Comparison of ENCODE assay signal across 12 cellular contexts in genomic region chrX:139429913-139430312, GRCh38.
DNase-seq lines count a peak whose midpoint lies in the region; ATAC-seq and TF ChIP-seq lines count a peak whose summit lies in the region.
"Had no signal": no experiment of that assay in that cellular context is flagged by ENCODE, and none has a peak within 500 bp of the region (broad histone marks: within the 10 kb centered on the region; RNA-seq: fewer than 3 reads in every experiment).

No MANE protein-coding gene starts in this region.

- H3K9me3 ChIP-seq in SK-N-SH (no peaks in the 10 kb centered on the region), thyroid gland (no peaks in the 10 kb centered on the region), testis (no peaks in the 10 kb centered on the region)
- H3K9me3 ChIP-seq: sigmoid colon had no signal

- no peak overlapping the region for H3K4me2 ChIP-seq in SK-N-SH

- no peak for TF ChIP-seq RAD21 in SK-N-SH (IDR thresholded peaks at IDR 0.05; ENCODE audit: low read length)

- intact Hi-C loops in thyroid gland (cut with DNase I): no loop called here
- intact Hi-C loops in testis (cut with DNase I; ENCODE audit: low total_unique reads): no loop called here

- H2AFZ ChIP-seq in SK-N-SH (ENCODE audit: low read depth): no peak overlapping the region

- no peaks in the 10 kb centered on the region for H3K79me2 ChIP-seq in SK-N-SH (ENCODE audit: insufficient read depth)

- TF ChIP-seq EP300 in SK-N-SH (IDR thresholded peaks at IDR 0.05; ENCODE audit: borderline replicate concordance in 1 of 2, low read depth in 1 of 2, low read length in 1 of 2): no peak

- no peaks in the 10 kb centered on the region for H3K36me3 ChIP-seq in SK-N-SH (replicated peaks in 1 of 2; ENCODE audit: control insufficient read depth in 1 of 2, insufficient read depth in 2 of 2, low read length in 1 of 2)
- no peaks in the 10 kb centered on the region for H3K36me3 ChIP-seq in thyroid gland
- H3K36me3 ChIP-seq in testis (ENCODE audit: low read depth, missing control alignments): no peaks in the 10 kb centered on the region
- H3K36me3 ChIP-seq: sigmoid colon had no signal

- H3K4me3 ChIP-seq in SK-N-SH (ENCODE audit: low read depth in 2 of 2, low read length in 1 of 2) (no peak overlapping the region), thyroid gland (replicated peaks in 1 of 3) (no peak overlapping the region), testis (no peak overlapping the region)
- H3K4me3 ChIP-seq: sigmoid colon had no signal

- H3K27ac Mint-ChIP-seq in glutamatergic neuron (ENCODE audit: unreplicated experiment): no peak overlapping the region

- H4K20me1 ChIP-seq in SK-N-SH (ENCODE audit: insufficient read depth): no peaks in the 10 kb centered on the region

- H3K9ac ChIP-seq in SK-N-SH: no peak overlapping the region

- H3K9me3 Mint-ChIP-seq in glutamatergic neuron (ENCODE audit: unreplicated experiment): no peaks in the 10 kb centered on the region

- H3K4me1 ChIP-seq in SK-N-SH (ENCODE audit: control insufficient read depth in 1 of 2, insufficient read depth in 2 of 2, low read depth in 1 of 2, low read length in 1 of 2) (no peaks in the 10 kb centered on the region), thyroid gland (no peaks in the 10 kb centered on the region), testis (no peaks in the 10 kb centered on the region)
- H3K4me1 ChIP-seq: sigmoid colon had no signal

- CTCF ChIA-PET in SK-N-SH (lab: Yijun Ruan, JAX): no interaction called here

- no peaks in the 10 kb centered on the region for H3K9me2 ChIP-seq in SK-N-SH

- TF ChIP-seq CTCF in SK-N-SH (IDR thresholded peaks at IDR 0.05) (peak; percentile 11; the same call in 1 of the 2 replicates), thyroid gland (IDR thresholded peaks at IDR 0.05) (peak in 4 of 6 experiments; percentile 8 to 43 (median 36)), glutamatergic neuron (IDR thresholded peaks at IDR 0.05; ENCODE audit: partially characterized antibody, unreplicated experiment) (no peak), testis (IDR thresholded peaks at IDR 0.05) (no peak)

- no peak for ATAC-seq in SK-N-SH treated with all-trans-retinoic acid at 6 μM for 48 hours

- no peak overlapping the region for H3K4me3 Mint-ChIP-seq in glutamatergic neuron (ENCODE audit: unreplicated experiment)

- H3K27me3 ChIP-seq in SK-N-SH (ENCODE audit: insufficient read depth) (no peaks in the 10 kb centered on the region), thyroid gland (no peaks in the 10 kb centered on the region), testis (no peaks in the 10 kb centered on the region)
- H3K27me3 ChIP-seq: sigmoid colon had no signal

- TF ChIP-seq POLR2A in thyroid gland (IDR thresholded peaks at IDR 0.05) (no peak), testis (IDR thresholded peaks at IDR 0.05) (no peak)

- no peaks in the 10 kb centered on the region for H3K27me3 Mint-ChIP-seq in glutamatergic neuron (ENCODE audit: unreplicated experiment)

- no peaks in the 10 kb centered on the region for H3K36me3 Mint-ChIP-seq in glutamatergic neuron (ENCODE audit: unreplicated experiment)

- no peaks in the 10 kb centered on the region for H3F3A ChIP-seq in SK-N-SH (replicated peaks; ENCODE audit: insufficient read depth)

- 3% methylated on average over 2 of the region's 2 CpGs for WGBS in SK-N-SH (ENCODE audit: low lambda C conversion rate)
- 3 to 31% methylated on average over 2 of the region's 2 CpGs for whole genome bisulfite sequencing in thyroid gland, 2 donors
- 23 to 66% methylated on average over 2 of the region's 2 CpGs for WGBS in testis, 2 donors

- H3K27ac ChIP-seq in SK-N-SH (ENCODE audit: low read depth in 2 of 2, low read length in 1 of 2) (no peak overlapping the region), thyroid gland (no peak overlapping the region), testis (no peak overlapping the region)
- H3K27ac ChIP-seq: sigmoid colon had no signal

- in situ Hi-C loops in SK-MEL-5 (cut with HindIII; ENCODE audit: low pct_unique_long_range_greater_than_20kb, low sequenced_read_pairs): no loop called here

- no peaks in the 10 kb centered on the region for H3K4me1 Mint-ChIP-seq in glutamatergic neuron (ENCODE audit: low read depth, unreplicated experiment)

- POLR2A ChIA-PET in SK-N-SH (lab: Yijun Ruan, JAX): no interaction called here

- DNase-seq in SK-N-SH (no peak), SK-MEL-5 (ENCODE audit: low read depth, low spot score) (peak; percentile 46), iPS DF 4.7 (ENCODE audit: extremely low read depth, low spot score) (peak; percentile 1), thyroid gland (peak in 1 of 2 donors; percentile 9), glutamatergic neuron (no peak), testis (no peak), NCI-H510A treated with DMSO at 0.1 percent for 48 hours (lab: John Stamatoyannopoulos, UW) (no peak)
- DNase-seq: activated T-cell treated with anti-CD3 and anti-CD28 coated beads, Interleukin-2, amount 50 U/mL, for 1 hour; DMS153; NCI-H2029 treated with DMSO at 0.1 percent for 48 hours; sigmoid colon had no signal

TF ChIP-seq in SK-N-SH, 30 proteins besides CTCF, POLR2A, EP300 and RAD21 (continues in another document):
- TF ChIP-seq, protein P1, sequence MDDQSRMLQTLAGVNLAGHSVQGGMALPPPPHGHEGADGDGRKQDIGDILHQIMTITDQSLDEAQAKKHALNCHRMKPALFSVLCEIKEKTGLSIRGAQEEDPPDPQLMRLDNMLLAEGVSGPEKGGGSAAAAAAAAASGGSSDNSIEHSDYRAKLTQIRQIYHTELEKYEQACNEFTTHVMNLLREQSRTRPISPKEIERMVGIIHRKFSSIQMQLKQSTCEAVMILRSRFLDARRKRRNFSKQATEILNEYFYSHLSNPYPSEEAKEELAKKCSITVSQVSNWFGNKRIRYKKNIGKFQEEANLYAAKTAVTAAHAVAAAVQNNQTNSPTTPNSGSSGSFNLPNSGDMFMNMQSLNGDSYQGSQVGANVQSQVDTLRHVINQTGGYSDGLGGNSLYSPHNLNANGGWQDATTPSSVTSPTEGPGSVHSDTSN (IDR thresholded peaks at IDR 0.05): no peak
- TF ChIP-seq RXRA (IDR thresholded peaks at IDR 0.05; ENCODE audit: borderline replicate concordance, low read depth) (no peak), GATA2 (CRISPR knock-in tag; IDR thresholded peaks at IDR 0.05) (no peak), CHD2 (IDR thresholded peaks at IDR 0.05; ENCODE audit: low read length, partially characterized antibody) (no peak), TCF12 (IDR thresholded peaks at IDR 0.05) (no peak), TAF1 (IDR thresholded peaks at IDR 0.05; ENCODE audit: borderline replicate concordance, low read depth, low read length) (no peak), JUND (IDR thresholded peaks at IDR 0.05) (no peak), EZH2phosphoT487 (IDR thresholded peaks at IDR 0.05; ENCODE audit: borderline replicate concordance, low read depth) (no peak), NRF1 (IDR thresholded peaks at IDR 0.05; ENCODE audit: low read depth, low read length) (no peak)

TF ChIP-seq in SK-N-SH treated with all-trans-retinoic acid at 6 μM for 48 hours, 23 proteins besides CTCF, POLR2A, EP300 and RAD21:
- TF ChIP-seq ARNTL (CRISPR knock-in tag; IDR thresholded peaks at IDR 0.05; ENCODE audit: borderline replicate concordance, low read depth) (no peak), BACH2 (CRISPR knock-in tag; IDR thresholded peaks at IDR 0.05; ENCODE audit: borderline replicate concordance) (no peak), TOX (CRISPR knock-in tag; IDR thresholded peaks at IDR 0.05; ENCODE audit: borderline replicate concordance) (no peak), GLIS3 (CRISPR knock-in tag; IDR thresholded peaks at IDR 0.05) (no peak)
- TF ChIP-seq, protein P2, sequence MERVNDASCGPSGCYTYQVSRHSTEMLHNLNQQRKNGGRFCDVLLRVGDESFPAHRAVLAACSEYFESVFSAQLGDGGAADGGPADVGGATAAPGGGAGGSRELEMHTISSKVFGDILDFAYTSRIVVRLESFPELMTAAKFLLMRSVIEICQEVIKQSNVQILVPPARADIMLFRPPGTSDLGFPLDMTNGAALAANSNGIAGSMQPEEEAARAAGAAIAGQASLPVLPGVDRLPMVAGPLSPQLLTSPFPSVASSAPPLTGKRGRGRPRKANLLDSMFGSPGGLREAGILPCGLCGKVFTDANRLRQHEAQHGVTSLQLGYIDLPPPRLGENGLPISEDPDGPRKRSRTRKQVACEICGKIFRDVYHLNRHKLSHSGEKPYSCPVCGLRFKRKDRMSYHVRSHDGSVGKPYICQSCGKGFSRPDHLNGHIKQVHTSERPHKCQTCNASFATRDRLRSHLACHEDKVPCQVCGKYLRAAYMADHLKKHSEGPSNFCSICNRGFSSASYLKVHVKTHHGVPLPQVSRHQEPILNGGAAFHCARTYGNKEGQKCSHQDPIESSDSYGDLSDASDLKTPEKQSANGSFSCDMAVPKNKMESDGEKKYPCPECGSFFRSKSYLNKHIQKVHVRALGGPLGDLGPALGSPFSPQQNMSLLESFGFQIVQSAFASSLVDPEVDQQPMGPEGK (CRISPR knock-in tag; IDR thresholded peaks at IDR 0.05; ENCODE audit: borderline replicate concordance): no peak
- TF ChIP-seq, protein P3, sequence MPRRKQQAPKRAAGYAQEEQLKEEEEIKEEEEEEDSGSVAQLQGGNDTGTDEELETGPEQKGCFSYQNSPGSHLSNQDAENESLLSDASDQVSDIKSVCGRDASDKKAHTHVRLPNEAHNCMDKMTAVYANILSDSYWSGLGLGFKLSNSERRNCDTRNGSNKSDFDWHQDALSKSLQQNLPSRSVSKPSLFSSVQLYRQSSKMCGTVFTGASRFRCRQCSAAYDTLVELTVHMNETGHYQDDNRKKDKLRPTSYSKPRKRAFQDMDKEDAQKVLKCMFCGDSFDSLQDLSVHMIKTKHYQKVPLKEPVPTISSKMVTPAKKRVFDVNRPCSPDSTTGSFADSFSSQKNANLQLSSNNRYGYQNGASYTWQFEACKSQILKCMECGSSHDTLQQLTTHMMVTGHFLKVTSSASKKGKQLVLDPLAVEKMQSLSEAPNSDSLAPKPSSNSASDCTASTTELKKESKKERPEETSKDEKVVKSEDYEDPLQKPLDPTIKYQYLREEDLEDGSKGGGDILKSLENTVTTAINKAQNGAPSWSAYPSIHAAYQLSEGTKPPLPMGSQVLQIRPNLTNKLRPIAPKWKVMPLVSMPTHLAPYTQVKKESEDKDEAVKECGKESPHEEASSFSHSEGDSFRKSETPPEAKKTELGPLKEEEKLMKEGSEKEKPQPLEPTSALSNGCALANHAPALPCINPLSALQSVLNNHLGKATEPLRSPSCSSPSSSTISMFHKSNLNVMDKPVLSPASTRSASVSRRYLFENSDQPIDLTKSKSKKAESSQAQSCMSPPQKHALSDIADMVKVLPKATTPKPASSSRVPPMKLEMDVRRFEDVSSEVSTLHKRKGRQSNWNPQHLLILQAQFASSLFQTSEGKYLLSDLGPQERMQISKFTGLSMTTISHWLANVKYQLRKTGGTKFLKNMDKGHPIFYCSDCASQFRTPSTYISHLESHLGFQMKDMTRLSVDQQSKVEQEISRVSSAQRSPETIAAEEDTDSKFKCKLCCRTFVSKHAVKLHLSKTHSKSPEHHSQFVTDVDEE (CRISPR knock-in tag; IDR thresholded peaks at IDR 0.05): no peak

Comparison
In these comparisons a context has a peak if more than half of its experiments do, and no peak if none do; other contexts are left out.
1. DNase-seq: peak in SK-MEL-5 (single experiment) and iPS DF 4.7 (single experiment); none in SK-N-SH (single experiment), glutamatergic neuron (single experiment), testis (single experiment) and NCI-H510A treated with DMSO at 0.1 percent for 48 hours (single experiment).
2. CTCF ChIP-seq: peak in SK-N-SH (single experiment) and thyroid gland (4 of 6); none in glutamatergic neuron (single experiment) and testis (0 of 3).